In genomic region chr7:20364815-20365214, GRCh38 we compare ENCODE assay signal across 18 cellular contexts. TPM values are rescaled to one million over a fixed set of nuclear protein-coding genes. Genes with fewer than 3 reads are reported as not detected.
A peak's percentile ranks its signal among the peaks of the same experiment; 100 is the strongest.
DNase-seq lines count a peak whose midpoint lies in the region; ATAC-seq, FAIRE-seq and TF ChIP-seq lines count a peak whose summit lies in the region.
"Had no signal": no experiment of that assay in that cellular context is flagged by ENCODE, and none has a peak within 500 bp of the region (broad histone marks: within the 10 kb centered on the region; RNA-seq: fewer than 3 reads in every experiment).

No MANE protein-coding gene starts in this region.

- DNase-seq in Right ventricle myocardium inferior (ENCODE audit: missing footprints) (no peak), right atrium auricular region (ENCODE audit: low spot score) (no peak), SK-N-MC (ENCODE audit: low read depth, low spot score) (no peak), keratinocyte (ENCODE audit: low read depth, low spot score) (no peak), uterus (no peak), endodermal cell (no peak), COLO668 (lab: John Stamatoyannopoulos, UW; ENCODE audit: unreplicated experiment) (no peak), SIG-M5 treated with dmso at 0.1 percent for 504 hours (lab: John Stamatoyannopoulos, UW; ENCODE audit: unreplicated experiment) (no peak)
- DNase-seq: 8988T; Calu3; CD4-positive, alpha-beta memory T cell; DMS79 treated with DMSO at 0.1 percent for 48 hours; GF-D8; GOT3; H7 had no signal

- ATAC-seq in Right ventricle myocardium inferior, result peak; percentile 70

- no peaks in the 10 kb centered on the region for H3K36me3 ChIP-seq in right atrium auricular region
- no peaks in the 10 kb centered on the region for H3K36me3 ChIP-seq in SK-N-MC (ENCODE audit: insufficient read depth, low read length)
- no peaks in the 10 kb centered on the region for H3K36me3 ChIP-seq in keratinocyte (ENCODE audit: control insufficient read depth in 2 of 2, extremely low read depth in 1 of 2, insufficient read depth in 2 of 2, low read length in 2 of 2)
- no peaks in the 10 kb centered on the region for H3K36me3 ChIP-seq in uterus
- H3K36me3 ChIP-seq in endodermal cell (ENCODE audit: control insufficient read depth, insufficient read depth, low read length), result peaks cover 8% of the 10 kb centered on the region
- H3K36me3 ChIP-seq: BLaER1 had no signal

- H3K27ac ChIP-seq in right atrium auricular region, result no peak overlapping the region
- H3K27ac ChIP-seq in SK-N-MC, result peak overlapping the region; percentile 83; the same call in 1 of the 2 replicates
- H3K27ac ChIP-seq in keratinocyte (ENCODE audit: control insufficient read depth, insufficient read depth, low read length), result peak overlapping the region; percentile 57
- peak overlapping the region; percentile 37 to 52 for H3K27ac ChIP-seq in uterus
- no peak overlapping the region for H3K27ac ChIP-seq in endodermal cell (ENCODE audit: low read depth, low read length)
- H3K27ac ChIP-seq: BLaER1 had no signal

- H3K9me3 ChIP-seq in right atrium auricular region (no peaks in the 10 kb centered on the region), SK-N-MC (ENCODE audit: low read depth, low read length) (no peaks in the 10 kb centered on the region), keratinocyte (ENCODE audit: control insufficient read depth, low read depth, low read length) (no peaks in the 10 kb centered on the region), uterus (no peaks in the 10 kb centered on the region), endodermal cell (ENCODE audit: control insufficient read depth, low read length) (no peaks in the 10 kb centered on the region)
- H3K9me3 ChIP-seq: BLaER1 had no signal

- H3K27ac Mint-ChIP-seq in endodermal cell, result no peak overlapping the region
- H3K27ac Mint-ChIP-seq: CD14-positive monocyte; CD4-positive, alpha-beta memory T cell had no signal

- no peaks in the 10 kb centered on the region for H4K20me1 ChIP-seq in keratinocyte (ENCODE audit: control insufficient read depth, extremely low read depth, insufficient read depth, low read length)
- H4K20me1 ChIP-seq: BLaER1 had no signal

- no peak for TF ChIP-seq POLR2A in uterus (IDR thresholded peaks at IDR 0.05)

- H3K4me1 Mint-ChIP-seq in endodermal cell, result peaks cover 9% of the 10 kb centered on the region
- H3K4me1 Mint-ChIP-seq: CD14-positive monocyte; CD4-positive, alpha-beta memory T cell had no signal

- dilution Hi-C loops in keratinocyte (cut with MboI; ENCODE audit: extremely low pct_ligation_motif_present, low sequenced_read_pairs), result no loop called here

- H3K9me1 ChIP-seq in keratinocyte (ENCODE audit: control insufficient read depth, extremely low read depth, insufficient read depth, low read length), result no peaks in the 10 kb centered on the region

- intact Hi-C loops in Right ventricle myocardium inferior (cut with DNase I), result no loop called here
- intact Hi-C loops in uterus (cut with DNase I; ENCODE audit: low total_unique reads), result no loop called here

- H3K27me3 Mint-ChIP-seq in endodermal cell (ENCODE audit: insufficient read depth), result no peaks in the 10 kb centered on the region

- H2AFZ ChIP-seq in keratinocyte (ENCODE audit: control insufficient read depth, low read length), result no peak overlapping the region

- H3K9ac ChIP-seq in SK-N-MC (ENCODE audit: insufficient read length), result no peak overlapping the region
- no peak overlapping the region for H3K9ac ChIP-seq in keratinocyte (ENCODE audit: control insufficient read depth, extremely low read depth, insufficient read depth, low read length)
- no peak overlapping the region for H3K9ac ChIP-seq in endodermal cell (ENCODE audit: extremely low read depth, low read length, poor library complexity, severe bottlenecking)
- H3K9ac ChIP-seq: BLaER1 had no signal

- H3K4me2 ChIP-seq in keratinocyte (ENCODE audit: control insufficient read depth, extremely low read depth, insufficient read depth, low read depth, low read length), result no peak overlapping the region
- H3K4me2 ChIP-seq: BLaER1 had no signal

- H3K9me3 Mint-ChIP-seq in endodermal cell, result no peaks in the 10 kb centered on the region

- H3K4me1 ChIP-seq in right atrium auricular region (peaks cover 0 to 6% of the 10 kb centered on the region in 2 donors), keratinocyte (ENCODE audit: control insufficient read depth, extremely low read depth, insufficient read depth, low read length) (peaks cover 24% of the 10 kb centered on the region), uterus (no peaks in the 10 kb centered on the region), endodermal cell (ENCODE audit: control insufficient read depth, insufficient read depth, low read length) (no peaks in the 10 kb centered on the region)
- H3K4me1 ChIP-seq: BLaER1 had no signal

- TF ChIP-seq CTCF in right atrium auricular region (IDR thresholded peaks at IDR 0.05) (no peak), keratinocyte (optimal IDR thresholded peaks at IDR 0.05 in 1 of 3, IDR thresholded peaks at IDR 0.05 in 1 of 3, conservative IDR thresholded peaks at IDR 0.05 in 1 of 3; ENCODE audit: extremely low read depth in 1 of 3, insufficient read depth in 2 of 3, low read length in 3 of 3) (no peak), uterus (IDR thresholded peaks at IDR 0.05) (no peak), endodermal cell (conservative IDR thresholded peaks at IDR 0.05) (no peak)

- 98 to 100% methylated on average over 1 of the region's 1 CpG for WGBS in endodermal cell (ENCODE audit: insufficient coverage in 1 of 2, insufficient read length in 1 of 2), 2 experiments

- H3K27me3 ChIP-seq in right atrium auricular region, result no peaks in the 10 kb centered on the region
- no peaks in the 10 kb centered on the region for H3K27me3 ChIP-seq in keratinocyte (ENCODE audit: control insufficient read depth, extremely low read depth, insufficient read depth, low read length)
- no peaks in the 10 kb centered on the region for H3K27me3 ChIP-seq in uterus
- H3K27me3 ChIP-seq in endodermal cell (ENCODE audit: control insufficient read depth, insufficient read depth, low read length, poor library complexity, severe bottlenecking), result no peaks in the 10 kb centered on the region
- H3K27me3 ChIP-seq: BLaER1 had no signal

- peak; percentile 29 for FAIRE-seq in keratinocyte (lab: Jason Lieb, UNC)
- FAIRE-seq: HTR-8/SVneo had no signal

- H3K79me2 ChIP-seq in keratinocyte (ENCODE audit: control insufficient read depth, insufficient read depth, low read length), result no peaks in the 10 kb centered on the region

- no peak overlapping the region for H3K4me3 Mint-ChIP-seq in endodermal cell
- H3K4me3 Mint-ChIP-seq: CD14-positive monocyte; CD4-positive, alpha-beta memory T cell had no signal

- peaks cover 11% of the 10 kb centered on the region for H3K36me3 Mint-ChIP-seq in endodermal cell (ENCODE audit: low read depth)
- H3K36me3 Mint-ChIP-seq: CD14-positive monocyte; CD4-positive, alpha-beta memory T cell had no signal

- H3K4me3 ChIP-seq in right atrium auricular region, result no peak overlapping the region
- H3K4me3 ChIP-seq in SK-N-MC, result no peak overlapping the region
- H3K4me3 ChIP-seq in keratinocyte (ENCODE audit: control insufficient read depth in 2 of 3, extremely low read depth in 1 of 3, insufficient read depth in 2 of 3, low read depth in 1 of 3, low read length in 3 of 3), result no peak overlapping the region
- no peak overlapping the region for H3K4me3 ChIP-seq in uterus
- no peak overlapping the region for H3K4me3 ChIP-seq in endodermal cell (ENCODE audit: low read length)
- H3K4me3 ChIP-seq: BLaER1 had no signal

RNA-seq across cellular contexts. Expression of gene ITGB8, which starts 34.1 kb away (rescaled TPM):
- 2.5 TPM for total RNA-seq in Right ventricle myocardium inferior
- 1 to 10 TPM; 4.9 to 8.6 TPM for total RNA-seq in right atrium auricular region
- 8.3 to 14.3 TPM (median 10.9 TPM) in 3 replicates for polyA plus RNA-seq in keratinocyte
- 5.0 TPM for polyA plus RNA-seq in keratinocyte (2011; ENCODE audit: low read depth)
- 2.7 and 6.3 TPM in 2 replicates for polyA plus RNA-seq in keratinocyte (2011; cell fraction: cytosol; rRNA removed)
- 16.3 and 19.7 TPM in 2 replicates for polyA plus RNA-seq in keratinocyte (2011; cell fraction: nucleus; rRNA removed)
- polyA plus RNA-seq in keratinocyte (2012; ENCODE audit: low replicate concordance), result 9.8 and 12.7 TPM in 2 replicates
- 27.1 to 59.0 TPM (median 50.8 TPM) in 3 replicates for polyA minus RNA-seq in keratinocyte
- polyA minus RNA-seq in keratinocyte (2011; cell fraction: cytosol; rRNA and poly(A)+ RNA removed), result 25.1 TPM
- polyA minus RNA-seq in keratinocyte (2011; cell fraction: nucleus; rRNA and poly(A)+ RNA removed), result 65.6 and 86.9 TPM in 2 replicates
- total RNA-seq in uterus, result 10 to 100 TPM in 3 of 4 donors, 1 to 10 TPM in 1; 9.1 to 74.8 (median 27.6) TPM
- total RNA-seq in endodermal cell, result 1 to 10 TPM; 6.5 to 7.6 TPM
- polyA plus RNA-seq in endodermal cell (2013, experiment 1 of 2), result 16.1 TPM
- polyA plus RNA-seq in endodermal cell (2013, experiment 2 of 2), result 14.6 TPM
- polyA plus RNA-seq: CD4-positive, alpha-beta memory T cell had no signal

Comparison
In these comparisons a context has a peak if more than half of its experiments do, and no peak if none do; other contexts are left out.
1. H3K27ac ChIP-seq: peak in SK-N-MC (single experiment), keratinocyte (single experiment) and uterus (2 of 2); none in right atrium auricular region (0 of 2) and endodermal cell (single experiment).